ENCODE assay signal across 9 cellular contexts in genomic region chr17:17568772-17569195, GRCh38. TPM values are rescaled to one million over a fixed set of nuclear protein-coding genes. Genes with fewer than 3 reads are reported as not detected.
DNase-seq lines count a peak whose midpoint lies in the region; ATAC-seq and TF ChIP-seq lines count a peak whose summit lies in the region.
"Had no signal": no experiment of that assay in that cellular context is flagged by ENCODE, and none has a peak within 500 bp of the region (broad histone marks: within the 10 kb centered on the region; RNA-seq: fewer than 3 reads in every experiment).

No MANE protein-coding gene starts in this region.

- no peak overlapping the region for H2AFZ ChIP-seq in GM23338

- no peak overlapping the region for H3K27ac ChIP-seq in GM23338 (ENCODE audit: low read depth)
- no peak overlapping the region for H3K27ac ChIP-seq in Peyer's patch
- H3K27ac ChIP-seq in gastrocnemius medialis = peak overlapping the region; percentile 25 to 96 (median 94)

- no peak overlapping the region for H3K27ac Mint-ChIP-seq in GM23338

- H3K4me3 ChIP-seq in GM23338 (no peak overlapping the region), Peyer's patch (no peak overlapping the region), gastrocnemius medialis (no peak overlapping the region)

- H3K27me3 Mint-ChIP-seq in GM23338 (ENCODE audit: insufficient read depth, low read depth, poor library complexity) = peaks cover 9% of the 10 kb centered on the region
- H3K27me3 Mint-ChIP-seq: naive B cell had no signal

- no peaks in the 10 kb centered on the region for H3K9me3 ChIP-seq in Peyer's patch
- H3K9me3 ChIP-seq in gastrocnemius medialis = no peaks in the 10 kb centered on the region

- H3K4me1 ChIP-seq in GM23338 (ENCODE audit: insufficient read depth) (no peaks in the 10 kb centered on the region; the same call in 1 of the 2 replicates), Peyer's patch (peaks cover 0 to 25% (median 0%) of the 10 kb centered on the region in 4 donors), gastrocnemius medialis (peaks cover 56 to 57% of the 10 kb centered on the region in 2 donors)

- H4K20me1 ChIP-seq in GM23338 (replicated peaks; ENCODE audit: insufficient read depth) = no peaks in the 10 kb centered on the region

- H3K4me1 Mint-ChIP-seq in GM23338 = peaks cover 17% of the 10 kb centered on the region

- ATAC-seq in GM23338 (peak; percentile 80), gastrocnemius medialis (peak; percentile 36), GM18867 (IDR thresholded peaks at IDR 0.05; ENCODE audit: unreplicated experiment) (no peak), HG03039 (IDR thresholded peaks at IDR 0.05; ENCODE audit: unreplicated experiment) (no peak)

- no peaks in the 10 kb centered on the region for H3K36me3 ChIP-seq in GM23338 (ENCODE audit: insufficient read depth)
- no peaks in the 10 kb centered on the region for H3K36me3 ChIP-seq in Peyer's patch
- H3K36me3 ChIP-seq in gastrocnemius medialis = no peaks in the 10 kb centered on the region

- H3K4me3 Mint-ChIP-seq in GM23338 = no peak overlapping the region

- no peaks in the 10 kb centered on the region for H3K27me3 ChIP-seq in GM23338 (ENCODE audit: insufficient read depth)
- H3K27me3 ChIP-seq in Peyer's patch = no peaks in the 10 kb centered on the region
- H3K27me3 ChIP-seq in gastrocnemius medialis = no peaks in the 10 kb centered on the region

- H3K79me2 ChIP-seq in GM23338 (replicated peaks; ENCODE audit: insufficient read depth) = no peaks in the 10 kb centered on the region

- TF ChIP-seq POLR2A in Peyer's patch (IDR thresholded peaks at IDR 0.05) (no peak), gastrocnemius medialis (IDR thresholded peaks at IDR 0.05) (no peak)

- no peaks in the 10 kb centered on the region; the same call in 2 of the 3 replicates for H3K36me3 Mint-ChIP-seq in GM23338 (ENCODE audit: low read depth)
- H3K36me3 Mint-ChIP-seq: naive B cell had no signal

- H3F3A ChIP-seq in GM23338 (replicated peaks; ENCODE audit: low read depth) = no peaks in the 10 kb centered on the region

- H3K9me2 ChIP-seq in GM23338 (ENCODE audit: insufficient read depth) = no peaks in the 10 kb centered on the region

- no peaks in the 10 kb centered on the region for H3K9me3 Mint-ChIP-seq in GM23338
- H3K9me3 Mint-ChIP-seq: naive B cell had no signal

- no peak overlapping the region for H3K4me2 ChIP-seq in GM23338

- in situ Hi-C loops in gastrocnemius medialis (cut with MboI; ENCODE audit: low sequenced_read_pairs in 4 of 4) = loop anchor here in 1 of 4 donors (5.0 kb wide), 1 partner anchor 66 kb away; no protein-coding TSS in a partner anchor

- DNase-seq in Ammon's horn (ENCODE audit: low spot score) (peak; percentile 67), GM23338 (ENCODE audit: low spot score) (peak; percentile 88), Peyer's patch (peak; percentile 29 to 90 (median 80)), cardiac septum (ENCODE audit: low spot score) (peak; percentile 89), gastrocnemius medialis (peak; percentile 65 to 79)
- DNase-seq in activated effector memory CD4-positive, alpha-beta T cell treated with anti-CD3 and anti-CD28 coated beads, Interleukin-2, amount 50 U/mL, for 16 hours = peak; percentile 78
- DNase-seq: naive B cell had no signal

- TF ChIP-seq CTCF in GM23338 (conservative IDR thresholded peaks at IDR 0.05; ENCODE audit: low read depth in 2 of 2) (peak; percentile 80 to 94), Peyer's patch (IDR thresholded peaks at IDR 0.05) (peak in 4 of 6 experiments; percentile 58 to 86 (median 76)), gastrocnemius medialis (IDR thresholded peaks at IDR 0.05 in 4 of 5, conservative IDR thresholded peaks at IDR 0.05 in 1 of 5) (peak; percentile 80 to 93 (median 90))

- intact Hi-C loops in cardiac septum (cut with DNase I) = loop anchor here (1.0 to 5.0 kb wide), 2 partner anchors 72 to 91 kb away; partner anchors contain the start of genes MED9 and RASD1
- intact Hi-C loops in gastrocnemius medialis (cut with DNase I; ENCODE audit: low total_unique reads) = loop anchor here (1.0 to 10.0 kb wide), 3 partner anchors 72 to 524 kb away; partner anchors contain the start of genes MED9, MPRIP and RASD1

TF ChIP-seq in GM23338, 12 proteins besides CTCF, POLR2A, EP300 and RAD21:
- TF ChIP-seq POLR2AphosphoS5 (IDR thresholded peaks at IDR 0.05; ENCODE audit: low read depth) (no peak), STAT1 (IDR thresholded peaks at IDR 0.05; ENCODE audit: unreplicated experiment) (no peak), CREB1 (CRISPR knock-in tag; IDR thresholded peaks at IDR 0.05; ENCODE audit: low read depth) (no peak)
TF ChIP-seq in GM23338: peak in this region for 0.

RNA-seq across cellular contexts. Expression of gene PEMT, which starts 22.7 kb away (rescaled TPM):
- total RNA-seq in GM23338 (2014; rRNA removed; shearing (Covaris generic)) = 46.0 and 54.8 TPM in 2 replicates
- 55.2 and 62.7 TPM in 2 replicates for polyA plus RNA-seq in GM23338 (2016; fragmentation: Nextera tagmentation; extraction: Ambion mirVana)
- total RNA-seq in Peyer's patch (10 to 100 TPM in 3 of 4 donors, 1 to 10 TPM in 1; 9.9 to 25.0 (median 17.8) TPM), cardiac septum (16.8 TPM), gastrocnemius medialis (10 to 100 TPM; 32.8 to 48.2 (median 34.2) TPM)

Comparison
In these comparisons a context has a peak if more than half of its experiments do, and no peak if none do; other contexts are left out.
1. ATAC-seq: peak in GM23338 (single experiment) and gastrocnemius medialis (2 of 2); none in GM18867 (single experiment) and HG03039 (single experiment).
2. H3K27ac ChIP-seq: peak in gastrocnemius medialis (4 of 4); none in GM23338 (single experiment) and Peyer's patch (0 of 4).
3. Peak in every context shown above with its lines, with median percentiles within 50 percentile points of each other: DNase-seq and CTCF ChIP-seq.